In genomic region chr12:6200266-6201198, GRCh38 we compare ENCODE assay signal across 8 cellular contexts. TPM values are rescaled to one million over a fixed set of nuclear protein-coding genes. Genes with fewer than 3 reads are reported as not detected.
A peak's percentile ranks its signal among the peaks of the same experiment; 100 is the strongest.
DNase-seq lines count a peak whose midpoint lies in the region; ATAC-seq and TF ChIP-seq lines count a peak whose summit lies in the region.

A gene with protein sequence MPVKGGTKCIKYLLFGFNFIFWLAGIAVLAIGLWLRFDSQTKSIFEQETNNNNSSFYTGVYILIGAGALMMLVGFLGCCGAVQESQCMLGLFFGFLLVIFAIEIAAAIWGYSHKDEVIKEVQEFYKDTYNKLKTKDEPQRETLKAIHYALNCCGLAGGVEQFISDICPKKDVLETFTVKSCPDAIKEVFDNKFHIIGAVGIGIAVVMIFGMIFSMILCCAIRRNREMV (plus strand): TSS chr12:6200400. CDS start chr12:6200500, 100 bp downstream.

- no peaks in the 10 kb centered on the region for H3K36me3 ChIP-seq in osteoblast (ENCODE audit: insufficient read depth, low read length)

- no peak within 1 kb of the TSS for H3K27ac ChIP-seq in osteoblast (ENCODE audit: low read depth, low read length)

- H4K20me1 ChIP-seq in osteoblast (ENCODE audit: insufficient read depth, low read length): no peaks in the 10 kb centered on the region

- H3K36me3 Mint-ChIP-seq in activated naive CD4-positive, alpha-beta T cell treated with anti-CD3 and anti-CD28 coated beads, Interleukin-2, amount 50 U/mL, for 72 hours: no peaks in the 10 kb centered on the region

- H3K27me3 ChIP-seq in osteoblast (ENCODE audit: insufficient read depth, low read length): peaks cover 21% of the 10 kb centered on the region

- H3K27ac Mint-ChIP-seq in activated naive CD4-positive, alpha-beta T cell treated with anti-CD3 and anti-CD28 coated beads, Interleukin-2, amount 50 U/mL, for 72 hours: no peak within 1 kb of the TSS

- TF ChIP-seq CTCF in osteoblast (IDR thresholded peaks at IDR 0.05; ENCODE audit: extremely low read depth, low read depth, low read length): no peak

- H3K79me2 ChIP-seq in osteoblast (ENCODE audit: insufficient read depth, low read length): peaks cover 2% of the 10 kb centered on the region

- no peaks in the 10 kb centered on the region for H3K9me3 Mint-ChIP-seq in activated naive CD4-positive, alpha-beta T cell treated with anti-CD3 and anti-CD28 coated beads, Interleukin-2, amount 50 U/mL, for 72 hours

- H3K4me1 ChIP-seq in osteoblast (ENCODE audit: insufficient read depth, low read length): peaks cover 3% of the 10 kb centered on the region

- H2AFZ ChIP-seq in osteoblast (ENCODE audit: low read length): peak within 1 kb of the TSS; percentile 86

- no peaks in the 10 kb centered on the region for H3K9me3 ChIP-seq in osteoblast (ENCODE audit: low read depth, low read length)

- DNase-seq in NCI-H69 (lab: John Stamatoyannopoulos, UW): peak; percentile 72
- peak in 1 of 2 donors; percentile 42 for DNase-seq in activated naive CD4-positive, alpha-beta T cell treated with anti-CD3 and anti-CD28 coated beads, Interleukin-2, amount 50 U/mL, for 72 hours (ENCODE audit: low spot score in 2 of 2)
- peak; percentile 79 for DNase-seq in Right ventricle myocardium inferior (ENCODE audit: missing footprints)
- DNase-seq in osteoblast (ENCODE audit: insufficient read length, low spot score, missing footprints): peak; percentile 91
- no peak for DNase-seq in NCI-H2171 (lab: John Stamatoyannopoulos, UW)
- no peak for DNase-seq in inferior parietal cortex (ENCODE audit: extremely low spot score)

- peak within 1 kb of the TSS; percentile 75 for H3K4me2 ChIP-seq in osteoblast (ENCODE audit: insufficient read depth, low read length)

- H3K4me3 ChIP-seq in GM08714 (ENCODE audit: low read length) (peak within 1 kb of the TSS; percentile 11; the same call in 1 of the 2 replicates), osteoblast (ENCODE audit: insufficient read depth, low read length) (peak within 1 kb of the TSS; percentile 75)

- intact Hi-C loops in Right ventricle myocardium inferior (cut with DNase I): no loop called here

- ATAC-seq in activated naive CD4-positive, alpha-beta T cell treated with anti-CD3 and anti-CD28 coated beads, Interleukin-2, amount 50 U/mL, for 72 hours: peak; percentile 38 to 64
- ATAC-seq in Right ventricle myocardium inferior: peak; percentile 64
- ATAC-seq in HG03045 (IDR thresholded peaks at IDR 0.05; ENCODE audit: unreplicated experiment): no peak

RNA-seq across cellular contexts. Expression of the gene that starts here (rescaled TPM):
- 10 to 100 TPM in 1 of 2 donors, 1 to 10 TPM in 1; 3.4 to 27.0 TPM for total RNA-seq in activated naive CD4-positive, alpha-beta T cell treated with anti-CD3 and anti-CD28 coated beads, Interleukin-2, amount 50 U/mL, for 72 hours
- total RNA-seq in Right ventricle myocardium inferior: 46.9 TPM
- total RNA-seq in osteoblast: 19.4 and 34.4 TPM in 2 replicates

Comparison
In these comparisons a context has a peak if more than half of its experiments do, and no peak if none do; other contexts are left out.
1. DNase-seq: peak in NCI-H69 (single experiment), Right ventricle myocardium inferior (single experiment) and osteoblast (single experiment); none in NCI-H2171 (single experiment) and inferior parietal cortex (single experiment).